Comparison of ENCODE assay signal across 8 cellular contexts in the genomic region with DNA sequence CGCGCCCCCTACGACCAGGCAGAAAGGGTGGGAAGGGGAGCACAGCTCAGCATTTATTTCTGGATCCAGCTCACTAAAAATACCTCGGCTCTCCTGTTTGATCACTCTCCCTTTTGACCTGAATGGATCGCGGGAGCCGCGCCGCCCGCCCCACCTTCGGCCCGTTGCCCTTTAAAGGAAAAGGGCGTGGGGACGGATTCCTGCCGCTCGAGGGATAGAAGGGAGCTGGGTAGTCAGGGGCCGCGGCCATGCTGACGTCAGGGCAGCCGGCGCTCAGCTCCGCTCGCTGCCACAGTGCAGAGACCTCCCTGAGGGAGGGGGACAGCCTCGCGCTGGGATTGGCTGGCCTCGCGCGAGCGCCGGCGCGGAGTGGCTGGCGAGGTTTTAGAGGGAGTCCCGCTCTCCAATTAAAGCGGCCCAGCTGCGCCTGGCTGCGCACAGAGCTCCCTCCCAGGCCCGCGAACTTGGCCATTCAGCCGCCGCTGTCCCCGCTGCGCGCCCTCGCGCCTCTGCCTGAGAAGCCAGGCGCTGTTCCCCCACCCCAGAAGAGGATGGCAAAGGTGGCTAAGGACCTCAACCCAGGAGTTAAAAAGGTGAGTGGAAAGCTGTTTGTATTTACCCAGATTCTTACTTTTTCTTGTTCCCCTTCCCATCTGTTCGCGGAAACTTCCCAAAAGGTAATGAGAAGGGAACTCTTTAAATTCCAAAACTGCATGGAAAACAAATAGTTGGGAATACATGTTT. TPM values are rescaled to one million over a fixed set of nuclear protein-coding genes. Genes with fewer than 3 reads are reported as not detected.
A peak's percentile ranks its signal among the peaks of the same experiment; 100 is the strongest.
DNase-seq lines count a peak whose midpoint lies in the region; ATAC-seq and TF ChIP-seq lines count a peak whose summit lies in the region.

A gene with protein sequence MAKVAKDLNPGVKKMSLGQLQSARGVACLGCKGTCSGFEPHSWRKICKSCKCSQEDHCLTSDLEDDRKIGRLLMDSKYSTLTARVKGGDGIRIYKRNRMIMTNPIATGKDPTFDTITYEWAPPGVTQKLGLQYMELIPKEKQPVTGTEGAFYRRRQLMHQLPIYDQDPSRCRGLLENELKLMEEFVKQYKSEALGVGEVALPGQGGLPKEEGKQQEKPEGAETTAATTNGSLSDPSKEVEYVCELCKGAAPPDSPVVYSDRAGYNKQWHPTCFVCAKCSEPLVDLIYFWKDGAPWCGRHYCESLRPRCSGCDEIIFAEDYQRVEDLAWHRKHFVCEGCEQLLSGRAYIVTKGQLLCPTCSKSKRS (plus strand): TSS at position 436 of the 744 bp plus-strand sequence. CDS start 116 bp downstream, at position 552.

- DNase-seq in DMS 273 (lab: John Stamatoyannopoulos, UW; ENCODE audit: unreplicated experiment) (peak; percentile 95), RWPE1 (ENCODE audit: low spot score) (peak; percentile 88), activated gamma-delta T cell (lab: John Stamatoyannopoulos, UW) (peak; percentile 50), fibroblast of pulmonary artery (ENCODE audit: low read depth) (peak; percentile 97), natural killer cell (peak; percentile 77)
- peak; percentile 44 to 63 (median 50) for DNase-seq in stimulated activated naive CD4-positive, alpha-beta T cell (lab: John Stamatoyannopoulos, UW)

- H3K27ac Mint-ChIP-seq in natural killer cell: peak within 1 kb of the TSS; percentile 67 to 91

- intact Hi-C loops in natural killer cell (cut with micrococcal nuclease): no loop called here

- POLR2A ChIA-PET in RWPE1 (lab: Yijun Ruan, JAX; ENCODE audit: low non-redundant PET): no interaction called here

- H3K9me3 Mint-ChIP-seq in natural killer cell: no peaks in the 10 kb centered on the region

- no peaks in the 10 kb centered on the region for H3K27me3 Mint-ChIP-seq in natural killer cell (ENCODE audit: low read depth in 2 of 2)

- peaks cover 71% of the 10 kb centered on the region for H3K4me1 ChIP-seq in HUES64 (ENCODE audit: insufficient read depth, low read length)

- peaks cover 5 to 9% of the 10 kb centered on the region in 2 donors for H3K4me1 Mint-ChIP-seq in natural killer cell

- peak within 1 kb of the TSS; percentile 77 for H3K9ac ChIP-seq in HUES64 (ENCODE audit: low read depth, low read length)

- no peaks in the 10 kb centered on the region for H3K36me3 Mint-ChIP-seq in natural killer cell

- peak; percentile 99 for ATAC-seq in GM21526 (IDR thresholded peaks at IDR 0.05; ENCODE audit: low FRiP score, unreplicated experiment)
- ATAC-seq in natural killer cell: peak; percentile 98 to 99 (median 98)

- no peaks in the 10 kb centered on the region for H3K9me3 ChIP-seq in HUES64 (ENCODE audit: insufficient read depth, low read depth, low read length)

- H3K4me3 ChIP-seq in HUES64 (ENCODE audit: low read length) (peak within 1 kb of the TSS; percentile 54), fibroblast of pulmonary artery (replicated peaks; ENCODE audit: low read depth, low read length) (peak within 1 kb of the TSS; percentile 63)

- CTCF ChIA-PET in RWPE1 (lab: Yijun Ruan, JAX): interaction anchor here (1.5 kb wide), 1 partner anchor 12 kb away, joined by 4 read pairs; no protein-coding TSS in a partner anchor

- peak within 1 kb of the TSS; percentile 99 for H3K27ac ChIP-seq in HUES64 (ENCODE audit: low read depth, low read length)
- peak within 1 kb of the TSS; percentile 82 for H3K27ac ChIP-seq in RWPE1

- WGBS in HUES64: under 1% methylated on average over 47 of the region's 49 CpGs

- no peaks in the 10 kb centered on the region for H3K27me3 ChIP-seq in HUES64 (ENCODE audit: insufficient read depth, low read length)

- peak within 1 kb of the TSS; percentile 87 for H3K4me3 Mint-ChIP-seq in natural killer cell

- 0 out of 2 replicates have a peak, but pooled peaks cover 4% of the 10 kb centered on the region for H3K36me3 ChIP-seq in HUES64 (ENCODE audit: insufficient read depth, low read length)

- no peak for TF ChIP-seq CTCF in RWPE1 (conservative IDR thresholded peaks at IDR 0.05; ENCODE audit: low read depth)
- TF ChIP-seq CTCF in fibroblast of pulmonary artery (IDR thresholded peaks at IDR 0.05; ENCODE audit: low read length, missing control alignments): peak; percentile 12
- TF ChIP-seq CTCF in natural killer cell (IDR thresholded peaks at IDR 0.05): no peak

RNA-seq across cellular contexts. Expression of the gene that starts here (rescaled TPM):
- 20.9 TPM for polyA plus RNA-seq in HUES64 (2013, experiment 1 of 2)
- 19.7 TPM for polyA plus RNA-seq in HUES64 (2013, experiment 2 of 2)
- not detected for total RNA-seq in natural killer cell

Comparison
In these comparisons a context has a peak if more than half of its experiments do, and no peak if none do; other contexts are left out.
1. Peak in every context shown above with its lines: DNase-seq, ATAC-seq, H3K4me3 ChIP-seq and H3K27ac ChIP-seq.
2. Peak in DNase-seq and ATAC-seq in natural killer cell; RNA of the gene not detected or under 1 TPM.